ENCODE assay signal across 8 cellular contexts in genomic region chr6:157274471-157275226, GRCh38. TPM values are rescaled to one million over a fixed set of nuclear protein-coding genes. Genes with fewer than 3 reads are reported as not detected.
A peak's percentile ranks its signal among the peaks of the same experiment; 100 is the strongest.
DNase-seq lines count a peak whose midpoint lies in the region; ATAC-seq and TF ChIP-seq lines count a peak whose summit lies in the region.

No MANE protein-coding gene starts in this region.

- H3K27me3 ChIP-seq in right cardiac atrium (ENCODE audit: control insufficient read depth, insufficient read depth) (no peaks in the 10 kb centered on the region), rectal smooth muscle tissue (ENCODE audit: control insufficient read depth, insufficient read depth, low read length) (no peaks in the 10 kb centered on the region), vagina (no peaks in the 10 kb centered on the region)

- DNase-seq in NAMALWA (ENCODE audit: low spot score) (peak; percentile 87), amygdala (lab: John Stamatoyannopoulos, UW) (peak in 44 of 56 donors; percentile 13 to 86 (median 56)), right cardiac atrium (peak; percentile 79 to 91 (median 90)), vagina (ENCODE audit: extremely low spot score in 2 of 2) (peak in 1 of 2 donors; percentile 85)

- peaks cover 4% of the 10 kb centered on the region for H3K4me1 Mint-ChIP-seq in T-helper 1 cell treated with Interleukin-12 subunit alpha and Interleukin-12 subunit beta and Interleukin-4 antibody, amounts not matched to agents 30 μg/mL and 1 μg/mL, for 36 hours (ENCODE audit: low read depth)

- H3K9me3 ChIP-seq in right cardiac atrium (ENCODE audit: control insufficient read depth, low read length): no peaks in the 10 kb centered on the region
- H3K9me3 ChIP-seq in vagina: no peaks in the 10 kb centered on the region

- H3K4me3 ChIP-seq in GM12875 (ENCODE audit: low read depth, low read length): peak overlapping the region; percentile 55
- H3K4me3 ChIP-seq in right cardiac atrium (ENCODE audit: low read length): peak overlapping the region; percentile 62
- peak overlapping the region; percentile 74 for H3K4me3 ChIP-seq in rectal smooth muscle tissue (ENCODE audit: low read length)
- H3K4me3 ChIP-seq in vagina: peak overlapping the region; percentile 53 to 57

- peak; percentile 84 for TF ChIP-seq CTCF in GM12875 (IDR thresholded peaks at IDR 0.05; ENCODE audit: borderline replicate concordance, insufficient read depth, low read depth, low read length)
- peak; percentile 40 to 79 (median 54) for TF ChIP-seq CTCF in vagina (IDR thresholded peaks at IDR 0.05)

- H3K27me3 Mint-ChIP-seq in T-helper 1 cell treated with Interleukin-12 subunit alpha and Interleukin-12 subunit beta and Interleukin-4 antibody, amounts not matched to agents 30 μg/mL and 1 μg/mL, for 36 hours (ENCODE audit: low read depth): peaks cover 17% of the 10 kb centered on the region

- H3K36me3 Mint-ChIP-seq in T-helper 1 cell treated with Interleukin-12 subunit alpha and Interleukin-12 subunit beta and Interleukin-4 antibody, amounts not matched to agents 30 μg/mL and 1 μg/mL, for 36 hours (ENCODE audit: low read depth): peaks cover 4% of the 10 kb centered on the region

- peak overlapping the region; percentile 39 for H3K27ac ChIP-seq in right cardiac atrium (ENCODE audit: low read length)
- H3K27ac ChIP-seq in rectal smooth muscle tissue (ENCODE audit: low read depth, low read length): peak overlapping the region; percentile 47
- peak overlapping the region; percentile 89 for H3K27ac ChIP-seq in vagina

- H3K9me3 Mint-ChIP-seq in T-helper 1 cell treated with Interleukin-12 subunit alpha and Interleukin-12 subunit beta and Interleukin-4 antibody, amounts not matched to agents 30 μg/mL and 1 μg/mL, for 36 hours: peaks cover 10% of the 10 kb centered on the region

- H3K36me3 ChIP-seq in rectal smooth muscle tissue (ENCODE audit: control insufficient read depth, insufficient read depth, low read length) (no peaks in the 10 kb centered on the region), vagina (no peaks in the 10 kb centered on the region)

- intact Hi-C loops in right cardiac atrium (cut with DNase I): loop anchor here in 3 of 4 donors (5.0 to 10.0 kb wide), 4 partner anchors 37 to 240 kb away; no protein-coding TSS in a partner anchor
- intact Hi-C loops in vagina (cut with DNase I): loop anchor here (2.0 to 10.0 kb wide), 2 partner anchors 40 to 230 kb away; no protein-coding TSS in a partner anchor

- peak overlapping the region; percentile 86 for H3K27ac Mint-ChIP-seq in T-helper 1 cell treated with Interleukin-12 subunit alpha and Interleukin-12 subunit beta and Interleukin-4 antibody, amounts not matched to agents 30 μg/mL and 1 μg/mL, for 36 hours

- peak; percentile 88 for ATAC-seq in HG02588 (IDR thresholded peaks at IDR 0.05; ENCODE audit: unreplicated experiment)
- ATAC-seq in right cardiac atrium: peak; percentile 93 to 95

- H3K4me1 ChIP-seq in right cardiac atrium (ENCODE audit: control insufficient read depth, insufficient read depth, low read length) (no peaks in the 10 kb centered on the region), rectal smooth muscle tissue (ENCODE audit: control insufficient read depth, insufficient read depth, low read length) (no peaks in the 10 kb centered on the region), vagina (peaks cover 33% of the 10 kb centered on the region)

- no peak for TF ChIP-seq POLR2A in vagina (IDR thresholded peaks at IDR 0.05)

- H3K4me3 Mint-ChIP-seq in T-helper 1 cell treated with Interleukin-12 subunit alpha and Interleukin-12 subunit beta and Interleukin-4 antibody, amounts not matched to agents 30 μg/mL and 1 μg/mL, for 36 hours: peak overlapping the region; percentile 86

- peak overlapping the region; percentile 37 for H3K9ac ChIP-seq in rectal smooth muscle tissue (ENCODE audit: low read length)

- under 1% methylated on average over 93 of the region's 93 CpGs for WGBS in right cardiac atrium

RNA-seq across cellular contexts. Expression of gene TMEM242, which starts 48.7 kb away (rescaled TPM):
- 10 to 100 TPM; 11.5 to 14.8 (median 13.8) TPM for total RNA-seq in right cardiac atrium
- polyA plus RNA-seq in right cardiac atrium: 12.3 TPM
- total RNA-seq in vagina: 6.1 TPM

Comparison
In these comparisons a context has a peak if more than half of its experiments do, and no peak if none do; other contexts are left out.
1. H3K27ac ChIP-seq: peak in every context shown above with its lines; median percentile 89 in vagina; 47 in rectal smooth muscle tissue; 39 in right cardiac atrium.